Comparison of ENCODE assay signal across 3 cellular contexts in the genomic region with DNA sequence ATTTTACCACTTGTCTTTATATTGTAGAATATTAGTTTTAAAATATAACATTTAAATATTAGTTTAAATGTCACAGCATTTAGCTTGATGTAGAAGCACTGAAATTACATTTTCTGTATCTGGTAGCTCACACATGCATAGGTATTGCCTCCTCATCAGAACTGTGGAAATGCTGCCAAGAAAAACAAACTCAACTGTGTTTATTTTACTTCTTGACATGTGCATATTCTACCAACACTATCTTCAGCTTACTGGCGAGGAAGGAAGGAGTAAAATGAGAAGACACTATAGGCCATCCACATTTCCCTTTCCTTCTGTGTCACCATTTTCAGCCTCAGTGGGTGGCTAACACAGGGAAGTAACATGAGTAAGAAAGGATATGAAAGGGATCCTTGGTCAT.
TF ChIP-seq lines count a peak whose summit lies in the region.

No MANE protein-coding gene starts in this region.

TF ChIP-seq in liver, 16 proteins besides CTCF, POLR2A, EP300 and RAD21:
- no peak for TF ChIP-seq EGR1 (IDR thresholded peaks at IDR 0.05; ENCODE audit: low read depth in 2 of 2)
- TF ChIP-seq GABPA (IDR thresholded peaks at IDR 0.05 in 1 of 2, conservative IDR thresholded peaks at IDR 0.05 in 1 of 2) = no peak
- TF ChIP-seq NR2F2 (IDR thresholded peaks at IDR 0.05) = no peak
- no peak for TF ChIP-seq RXRA (IDR thresholded peaks at IDR 0.05)
- TF ChIP-seq JUND (IDR thresholded peaks at IDR 0.05) = no peak
- peak; percentile 34 for TF ChIP-seq FOXA2 (IDR thresholded peaks at IDR 0.05)
- TF ChIP-seq, protein P1, sequence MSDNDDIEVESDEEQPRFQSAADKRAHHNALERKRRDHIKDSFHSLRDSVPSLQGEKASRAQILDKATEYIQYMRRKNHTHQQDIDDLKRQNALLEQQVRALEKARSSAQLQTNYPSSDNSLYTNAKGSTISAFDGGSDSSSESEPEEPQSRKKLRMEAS (IDR thresholded peaks at IDR 0.05) = peak; percentile 15
- TF ChIP-seq SP1 (IDR thresholded peaks at IDR 0.05) = no peak
- TF ChIP-seq FOXA1 (IDR thresholded peaks at IDR 0.05) = no peak
- TF ChIP-seq HNF4G (IDR thresholded peaks at IDR 0.05) = no peak
- no peak for TF ChIP-seq YY1 (IDR thresholded peaks at IDR 0.05)
- TF ChIP-seq, protein P2, sequence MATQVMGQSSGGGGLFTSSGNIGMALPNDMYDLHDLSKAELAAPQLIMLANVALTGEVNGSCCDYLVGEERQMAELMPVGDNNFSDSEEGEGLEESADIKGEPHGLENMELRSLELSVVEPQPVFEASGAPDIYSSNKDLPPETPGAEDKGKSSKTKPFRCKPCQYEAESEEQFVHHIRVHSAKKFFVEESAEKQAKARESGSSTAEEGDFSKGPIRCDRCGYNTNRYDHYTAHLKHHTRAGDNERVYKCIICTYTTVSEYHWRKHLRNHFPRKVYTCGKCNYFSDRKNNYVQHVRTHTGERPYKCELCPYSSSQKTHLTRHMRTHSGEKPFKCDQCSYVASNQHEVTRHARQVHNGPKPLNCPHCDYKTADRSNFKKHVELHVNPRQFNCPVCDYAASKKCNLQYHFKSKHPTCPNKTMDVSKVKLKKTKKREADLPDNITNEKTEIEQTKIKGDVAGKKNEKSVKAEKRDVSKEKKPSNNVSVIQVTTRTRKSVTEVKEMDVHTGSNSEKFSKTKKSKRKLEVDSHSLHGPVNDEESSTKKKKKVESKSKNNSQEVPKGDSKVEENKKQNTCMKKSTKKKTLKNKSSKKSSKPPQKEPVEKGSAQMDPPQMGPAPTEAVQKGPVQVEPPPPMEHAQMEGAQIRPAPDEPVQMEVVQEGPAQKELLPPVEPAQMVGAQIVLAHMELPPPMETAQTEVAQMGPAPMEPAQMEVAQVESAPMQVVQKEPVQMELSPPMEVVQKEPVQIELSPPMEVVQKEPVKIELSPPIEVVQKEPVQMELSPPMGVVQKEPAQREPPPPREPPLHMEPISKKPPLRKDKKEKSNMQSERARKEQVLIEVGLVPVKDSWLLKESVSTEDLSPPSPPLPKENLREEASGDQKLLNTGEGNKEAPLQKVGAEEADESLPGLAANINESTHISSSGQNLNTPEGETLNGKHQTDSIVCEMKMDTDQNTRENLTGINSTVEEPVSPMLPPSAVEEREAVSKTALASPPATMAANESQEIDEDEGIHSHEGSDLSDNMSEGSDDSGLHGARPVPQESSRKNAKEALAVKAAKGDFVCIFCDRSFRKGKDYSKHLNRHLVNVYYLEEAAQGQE (IDR thresholded peaks at IDR 0.05) = no peak
- TF ChIP-seq, protein P3, sequence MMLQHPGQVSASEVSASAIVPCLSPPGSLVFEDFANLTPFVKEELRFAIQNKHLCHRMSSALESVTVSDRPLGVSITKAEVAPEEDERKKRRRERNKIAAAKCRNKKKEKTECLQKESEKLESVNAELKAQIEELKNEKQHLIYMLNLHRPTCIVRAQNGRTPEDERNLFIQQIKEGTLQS (IDR thresholded peaks at IDR 0.05) = no peak
- TF ChIP-seq HNF4A (conservative IDR thresholded peaks at IDR 0.05) = no peak
- no peak for TF ChIP-seq TAF1 (conservative IDR thresholded peaks at IDR 0.05)

TF ChIP-seq in HepG2, 621 proteins besides CTCF, POLR2A, EP300 and RAD21:
- TF ChIP-seq FIP1L1 (IDR thresholded peaks at IDR 0.05; ENCODE audit: borderline replicate concordance, insufficient read depth, low read depth, low read length) (no peak), THAP11 (CRISPR knock-in tag; IDR thresholded peaks at IDR 0.05) (no peak), CREM (IDR thresholded peaks at IDR 0.05) (no peak), CREM (CRISPR knock-in tag; IDR thresholded peaks at IDR 0.05) (no peak), BCL6 (CRISPR knock-in tag; IDR thresholded peaks at IDR 0.05) (no peak), ZNF652 (CRISPR knock-in tag; IDR thresholded peaks at IDR 0.05; ENCODE audit: borderline replicate concordance, low read depth) (no peak), NFYB (CRISPR knock-in tag; IDR thresholded peaks at IDR 0.05) (no peak), ZNF20 (CRISPR knock-in tag; IDR thresholded peaks at IDR 0.05) (no peak), ZFX (CRISPR knock-in tag; IDR thresholded peaks at IDR 0.05; ENCODE audit: low read depth) (no peak)
- TF ChIP-seq, protein P4, sequence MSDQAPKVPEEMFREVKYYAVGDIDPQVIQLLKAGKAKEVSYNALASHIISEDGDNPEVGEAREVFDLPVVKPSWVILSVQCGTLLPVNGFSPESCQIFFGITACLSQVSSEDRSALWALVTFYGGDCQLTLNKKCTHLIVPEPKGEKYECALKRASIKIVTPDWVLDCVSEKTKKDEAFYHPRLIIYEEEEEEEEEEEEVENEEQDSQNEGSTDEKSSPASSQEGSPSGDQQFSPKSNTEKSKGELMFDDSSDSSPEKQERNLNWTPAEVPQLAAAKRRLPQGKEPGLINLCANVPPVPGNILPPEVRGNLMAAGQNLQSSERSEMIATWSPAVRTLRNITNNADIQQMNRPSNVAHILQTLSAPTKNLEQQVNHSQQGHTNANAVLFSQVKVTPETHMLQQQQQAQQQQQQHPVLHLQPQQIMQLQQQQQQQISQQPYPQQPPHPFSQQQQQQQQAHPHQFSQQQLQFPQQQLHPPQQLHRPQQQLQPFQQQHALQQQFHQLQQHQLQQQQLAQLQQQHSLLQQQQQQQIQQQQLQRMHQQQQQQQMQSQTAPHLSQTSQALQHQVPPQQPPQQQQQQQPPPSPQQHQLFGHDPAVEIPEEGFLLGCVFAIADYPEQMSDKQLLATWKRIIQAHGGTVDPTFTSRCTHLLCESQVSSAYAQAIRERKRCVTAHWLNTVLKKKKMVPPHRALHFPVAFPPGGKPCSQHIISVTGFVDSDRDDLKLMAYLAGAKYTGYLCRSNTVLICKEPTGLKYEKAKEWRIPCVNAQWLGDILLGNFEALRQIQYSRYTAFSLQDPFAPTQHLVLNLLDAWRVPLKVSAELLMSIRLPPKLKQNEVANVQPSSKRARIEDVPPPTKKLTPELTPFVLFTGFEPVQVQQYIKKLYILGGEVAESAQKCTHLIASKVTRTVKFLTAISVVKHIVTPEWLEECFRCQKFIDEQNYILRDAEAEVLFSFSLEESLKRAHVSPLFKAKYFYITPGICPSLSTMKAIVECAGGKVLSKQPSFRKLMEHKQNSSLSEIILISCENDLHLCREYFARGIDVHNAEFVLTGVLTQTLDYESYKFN (CRISPR knock-in tag; conservative IDR thresholded peaks at IDR 0.05) = no peak
- TF ChIP-seq, protein P5, sequence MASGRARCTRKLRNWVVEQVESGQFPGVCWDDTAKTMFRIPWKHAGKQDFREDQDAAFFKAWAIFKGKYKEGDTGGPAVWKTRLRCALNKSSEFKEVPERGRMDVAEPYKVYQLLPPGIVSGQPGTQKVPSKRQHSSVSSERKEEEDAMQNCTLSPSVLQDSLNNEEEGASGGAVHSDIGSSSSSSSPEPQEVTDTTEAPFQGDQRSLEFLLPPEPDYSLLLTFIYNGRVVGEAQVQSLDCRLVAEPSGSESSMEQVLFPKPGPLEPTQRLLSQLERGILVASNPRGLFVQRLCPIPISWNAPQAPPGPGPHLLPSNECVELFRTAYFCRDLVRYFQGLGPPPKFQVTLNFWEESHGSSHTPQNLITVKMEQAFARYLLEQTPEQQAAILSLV (CRISPR knock-in tag; IDR thresholded peaks at IDR 0.05; ENCODE audit: borderline replicate concordance) = no peak

TF ChIP-seq in endothelial cell of umbilical vein, 7 proteins besides CTCF, POLR2A, EP300 and RAD21:
- TF ChIP-seq FOS (IDR thresholded peaks at IDR 0.05; ENCODE audit: borderline replicate concordance, insufficient read depth, low read length) = peak; percentile 4
- no peak for TF ChIP-seq POLR2AphosphoS5 (IDR thresholded peaks at IDR 0.05; ENCODE audit: insufficient read depth, low read depth, low read length)
TF ChIP-seq in endothelial cell of umbilical vein: peak in this region for 1.
